8 cellular contexts compared by ENCODE assay signal in the genomic region with DNA sequence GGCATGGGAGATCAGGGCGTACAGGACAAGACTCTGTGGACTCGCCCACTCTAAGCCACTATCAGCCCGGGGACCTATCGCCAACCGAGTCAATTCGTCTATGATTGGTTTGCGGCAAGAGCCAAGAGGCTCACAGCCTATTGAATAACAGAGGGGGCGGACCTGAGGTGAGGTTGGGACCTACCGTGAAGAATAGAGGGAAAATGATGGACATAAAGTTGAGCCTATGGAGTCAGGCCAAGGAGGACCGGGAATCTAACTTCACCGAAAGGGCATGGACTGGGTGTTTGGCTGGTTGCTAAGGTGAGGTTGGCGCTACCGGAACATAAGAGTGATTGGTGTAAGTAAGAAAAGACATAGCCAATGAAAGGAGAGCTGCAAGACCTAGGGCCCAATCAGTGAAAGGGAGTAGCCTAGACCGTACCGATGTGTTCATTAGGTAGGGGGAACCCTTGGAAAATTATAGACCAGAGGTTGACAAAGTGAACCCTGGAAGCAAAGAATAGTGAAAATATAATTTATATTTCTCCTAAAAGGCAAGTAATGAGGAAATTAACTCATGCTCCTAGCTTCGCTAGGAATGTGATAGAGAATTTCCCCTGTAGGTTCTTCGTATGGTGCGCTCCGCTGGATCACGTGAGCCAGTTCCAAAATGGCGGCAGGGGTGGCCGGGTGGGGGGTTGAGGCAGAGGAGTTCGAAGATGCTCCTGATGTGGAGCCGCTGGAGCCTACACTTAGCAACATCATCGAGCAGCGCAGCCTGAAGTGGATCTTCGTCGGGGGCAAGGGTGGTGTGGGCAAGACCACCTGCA. TPM values are rescaled to one million over a fixed set of nuclear protein-coding genes. Genes with fewer than 3 reads are reported as not detected.
DNase-seq lines count a peak whose midpoint lies in the region; ATAC-seq and TF ChIP-seq lines count a peak whose summit lies in the region.

GET3 (plus strand) TSS at position 644 of the 812 bp plus-strand sequence; CDS start at position 653, 9 bp downstream.

- peak within 1 kb of the TSS; percentile 97 for H3K27ac Mint-ChIP-seq in T-helper 2 cell treated with Interferon-gamma antibody and Interleukin-4, amounts not matched to agents 5 μg/mL and 100 μg/mL, for 36 hours

- H3K4me3 Mint-ChIP-seq in T-helper 2 cell treated with Interferon-gamma antibody and Interleukin-4, amounts not matched to agents 5 μg/mL and 100 μg/mL, for 36 hours, result peak within 1 kb of the TSS; percentile 100

- peaks cover 30% of the 10 kb centered on the region for H3K36me3 Mint-ChIP-seq in T-helper 2 cell treated with Interferon-gamma antibody and Interleukin-4, amounts not matched to agents 5 μg/mL and 100 μg/mL, for 36 hours (ENCODE audit: low read depth)

- ATAC-seq in GM18499 (IDR thresholded peaks at IDR 0.05; ENCODE audit: insufficient read depth, unreplicated experiment) (peak; percentile 55), HG02938 (IDR thresholded peaks at IDR 0.05; ENCODE audit: unreplicated experiment) (peak; percentile 73), aorta (ENCODE audit: low FRiP score) (peak; percentile 93)

- no peaks in the 10 kb centered on the region for H3K27me3 ChIP-seq in rectal smooth muscle tissue (ENCODE audit: control insufficient read depth, insufficient read depth, low read length)
- H3K27me3 ChIP-seq in aorta (ENCODE audit: control insufficient read depth in 1 of 2, insufficient read depth in 2 of 2, low read length in 1 of 2), result no peaks in the 10 kb centered on the region

- no peaks in the 10 kb centered on the region for H3K27me3 Mint-ChIP-seq in T-helper 2 cell treated with Interferon-gamma antibody and Interleukin-4, amounts not matched to agents 5 μg/mL and 100 μg/mL, for 36 hours (ENCODE audit: low read depth)

- H3K9ac ChIP-seq in rectal smooth muscle tissue (ENCODE audit: low read length), result peak within 1 kb of the TSS; percentile 25

- in situ Hi-C loops in astrocyte of the cerebellum (cut with HindIII; ENCODE audit: low sequenced_read_pairs), result no loop called here

- H3K9me3 Mint-ChIP-seq in T-helper 2 cell treated with Interferon-gamma antibody and Interleukin-4, amounts not matched to agents 5 μg/mL and 100 μg/mL, for 36 hours, result no peaks in the 10 kb centered on the region

- intact Hi-C loops in aorta (cut with DNase I), result no loop called here

- H3K4me1 ChIP-seq in rectal smooth muscle tissue (ENCODE audit: control insufficient read depth, insufficient read depth, low read length), result peaks cover 21% of the 10 kb centered on the region
- peaks cover 0 to 3% of the 10 kb centered on the region in 2 donors for H3K4me1 ChIP-seq in aorta (ENCODE audit: control insufficient read depth in 1 of 2, insufficient read depth in 2 of 2, low read length in 2 of 2)

- DNase-seq in NCI-H187 (lab: John Stamatoyannopoulos, UW) (peak; percentile 89 to 90), astrocyte of the cerebellum (ENCODE audit: low read depth) (peak; percentile 100), hepatic stellate cell (ENCODE audit: low spot score) (peak; percentile 99), aorta (peak; percentile 90 to 94)
- DNase-seq in T-helper 2 cell treated with Interferon-gamma antibody and Interleukin-4, amounts not matched to agents 5 μg/mL and 100 μg/mL, for 36 hours (ENCODE audit: low spot score), result peak; percentile 80

- H3K27ac ChIP-seq in rectal smooth muscle tissue (ENCODE audit: low read depth, low read length), result peak within 1 kb of the TSS; percentile 91
- peak within 1 kb of the TSS in 1 of 2 donors; percentile 52 for H3K27ac ChIP-seq in aorta (ENCODE audit: low read depth in 1 of 2, low read length in 2 of 2)

- 0 to 1% methylated on average over 28 of the region's 28 CpGs for WGBS in aorta, 2 donors

- peaks cover 9% of the 10 kb centered on the region for H3K36me3 ChIP-seq in rectal smooth muscle tissue (ENCODE audit: control insufficient read depth, insufficient read depth, low read length)
- no peaks in the 10 kb centered on the region for H3K36me3 ChIP-seq in aorta (ENCODE audit: control insufficient read depth in 1 of 2, insufficient read depth in 2 of 2, low read length in 1 of 2)

- H3K4me1 Mint-ChIP-seq in T-helper 2 cell treated with Interferon-gamma antibody and Interleukin-4, amounts not matched to agents 5 μg/mL and 100 μg/mL, for 36 hours (ENCODE audit: low read depth), result peaks cover 28% of the 10 kb centered on the region

- peak within 1 kb of the TSS; percentile 68 for H3K4me3 ChIP-seq in astrocyte of the cerebellum (ENCODE audit: low read depth, low read length)
- H3K4me3 ChIP-seq in rectal smooth muscle tissue (ENCODE audit: low read length), result peak within 1 kb of the TSS; percentile 93
- peak within 1 kb of the TSS; percentile 43 to 73 for H3K4me3 ChIP-seq in aorta (ENCODE audit: low read length in 2 of 2)

- no peak for TF ChIP-seq CTCF in astrocyte of the cerebellum (IDR thresholded peaks at IDR 0.05; ENCODE audit: low read depth, low read length, missing control alignments)

- no peaks in the 10 kb centered on the region for H3K9me3 ChIP-seq in aorta (ENCODE audit: control insufficient read depth, low read length)

RNA-seq across cellular contexts. Expression of gene GET3, which starts in this region (rescaled TPM):
- 10 to 100 TPM; 35.4 to 42.2 TPM for total RNA-seq in aorta
- polyA plus RNA-seq in aorta, result 10 to 100 TPM; 61.2 to 70.6 TPM
